9 cellular contexts compared by ENCODE assay signal in the genomic region with DNA sequence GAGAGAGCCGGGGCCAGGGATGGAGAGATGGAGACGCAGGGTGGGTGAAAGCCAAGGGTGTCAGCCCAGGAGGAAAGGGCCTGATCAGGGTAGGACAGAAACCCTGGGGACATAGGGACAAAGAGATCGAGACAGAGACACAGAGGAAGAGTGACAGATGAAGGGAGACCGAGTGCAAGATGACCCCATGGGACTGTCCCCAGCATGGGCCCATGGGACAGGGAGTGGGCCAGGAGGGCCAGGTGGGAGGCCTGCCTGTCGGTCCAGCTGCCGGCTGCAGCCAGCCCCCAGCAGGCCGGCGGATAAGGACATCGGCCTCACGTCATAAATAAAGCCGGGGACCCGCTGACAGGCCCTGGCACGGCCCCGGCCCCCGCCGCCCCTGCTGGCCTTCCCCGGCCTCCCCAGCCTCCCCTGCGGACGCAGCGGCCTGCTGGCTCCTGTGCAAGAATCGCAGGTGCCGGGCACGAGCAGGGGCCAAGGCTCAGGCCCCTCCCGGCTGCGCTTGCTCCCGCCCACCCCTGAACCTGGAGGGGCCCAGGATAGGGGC. TPM values are rescaled to one million over a fixed set of nuclear protein-coding genes. Genes with fewer than 3 reads are reported as not detected.
A peak's percentile ranks its signal among the peaks of the same experiment; 100 is the strongest.
DNase-seq lines count a peak whose midpoint lies in the region; ATAC-seq and TF ChIP-seq lines count a peak whose summit lies in the region.
"Had no signal": no experiment of that assay in that cellular context is flagged by ENCODE, and none has a peak within 500 bp of the region (broad histone marks: within the 10 kb centered on the region; RNA-seq: fewer than 3 reads in every experiment).

No MANE protein-coding gene starts in this region.

- H3K4me1 Mint-ChIP-seq in T-cell: peaks cover 21 to 29% (median 23%) of the 10 kb centered on the region in 3 donors

- CTCF ChIA-PET in T-cell (lab: Charles Lee): interaction anchor here (0.5 to 1.2 kb wide), 4 partner anchors 55 to 799 kb away, joined by 3 to 4 read pairs (median 3); no protein-coding TSS in a partner anchor

- H3K4me1 ChIP-seq in heart right ventricle (peaks cover 10 to 34% (median 22%) of the 10 kb centered on the region in 9 donors), spleen (peaks cover 15 to 51% (median 35%) of the 10 kb centered on the region in 6 donors)

- WGBS in heart right ventricle, 2 donors: 17 to 22% methylated on average over 26 of the region's 26 CpGs
- WGBS in spleen, 5 donors: 13 to 19% (median 15%) methylated on average over 9 to 26 of the region's 26 CpGs

- H3K4me3 ChIP-seq in heart right ventricle: peak overlapping the region in 9 of 10 donors; percentile 15 to 54 (median 44)
- H3K4me3 ChIP-seq in spleen: peak overlapping the region in 6 of 8 donors; percentile 27 to 67 (median 34)

- DNase-seq in NCI-H82 treated with DMSO at 0.1 percent for 48 hours (lab: John Stamatoyannopoulos, UW; ENCODE audit: unreplicated experiment) (peak; percentile 56), NCI-H82 (lab: John Stamatoyannopoulos, UW) (no peak), T-cell (no peak), heart right ventricle (no peak), spleen (no peak), NCI-H1436 (lab: John Stamatoyannopoulos, UW) (no peak)

- no peak for TF ChIP-seq CTCF in heart right ventricle (IDR thresholded peaks at IDR 0.05)
- no peak for TF ChIP-seq CTCF in spleen (IDR thresholded peaks at IDR 0.05 in 8 of 11, conservative IDR thresholded peaks at IDR 0.05 in 3 of 11)

- H3K27me3 ChIP-seq in heart right ventricle (peaks cover 0 to 47% (median 39%) of the 10 kb centered on the region in 7 donors), spleen (replicated peaks in 1 of 7) (peaks cover 0 to 57% (median 17%) of the 10 kb centered on the region in 7 donors)

- ATAC-seq in T-cell (replicated peaks in 1 of 4): peak in 2 of 4 experiments; percentile 3 to 12
- ATAC-seq in heart right ventricle: peak in 4 of 8 donors; percentile 4 to 14 (median 10)
- ATAC-seq in GM21529 (IDR thresholded peaks at IDR 0.05; ENCODE audit: unreplicated experiment): no peak
- ATAC-seq in HG02798 (IDR thresholded peaks at IDR 0.05; ENCODE audit: poor library complexity, unreplicated experiment): no peak

- intact Hi-C loops in heart right ventricle (cut with DNase I): loop anchor here (1.0 to 10.0 kb wide), 10 partner anchors 77 to 272 kb away; a partner anchor contains a TSS
- intact Hi-C loops in spleen (cut with DNase I; ENCODE audit: low total_unique reads): loop anchor here (5.0 kb wide), 1 partner anchor 252 kb away; no protein-coding TSS in a partner anchor

- peak overlapping the region in 1 of 2 donors; percentile 74 for H3K27ac Mint-ChIP-seq in T-cell

- H3K36me3 ChIP-seq in heart right ventricle (peaks cover 0 to 23% (median 5%) of the 10 kb centered on the region in 9 donors), spleen (peaks cover 0 to 23% (median 13%) of the 10 kb centered on the region in 6 donors)

- POLR2A ChIA-PET in T-cell (lab: Charles Lee): interaction anchor here in 1 of 2 donors (0.6 kb wide), 1 partner anchor 260 kb away, joined by 3 read pairs; no protein-coding TSS in a partner anchor

- H3K27ac ChIP-seq in heart right ventricle (peak overlapping the region in 2 of 10 donors; percentile 11 to 41), spleen (peak overlapping the region in 3 of 8 donors; percentile 39 to 73 (median 67))

- H3K27me3 Mint-ChIP-seq in T-cell: peaks cover 5 to 15% of the 10 kb centered on the region in 2 donors

- peaks cover 3% of the 10 kb centered on the region for H3K36me3 Mint-ChIP-seq in T-cell

- H3K9me3 ChIP-seq in heart right ventricle (no peaks in the 10 kb centered on the region), spleen (no peaks in the 10 kb centered on the region)

- no peaks in the 10 kb centered on the region for H3K9me3 Mint-ChIP-seq in T-cell

- no peak for TF ChIP-seq POLR2A in spleen (IDR thresholded peaks at IDR 0.05)

- H3K4me3 Mint-ChIP-seq in T-cell: peak overlapping the region; percentile 64 to 76 (median 65)

RNA-seq across cellular contexts. Expression of a gene that starts 6.3 kb away (rescaled TPM):
- total RNA-seq in T-cell (100 to 1,000 TPM in 4 of 5 donors, 10 to 100 TPM in 1; 91.8 to 166 (median 150) TPM), heart right ventricle (10 to 100 TPM; 63.4 to 96.3 (median 68.7) TPM), spleen (100 to 1,000 TPM in 1 of 7 donors, 10 to 100 TPM in 6; 65.4 to 103 (median 78.7) TPM)
- polyA plus RNA-seq in heart right ventricle (100 to 1,000 TPM in 1 of 2 donors, 10 to 100 TPM in 1; 58.5 to 107 TPM), spleen (100 to 1,000 TPM; 127 to 182 (median 160) TPM)

RNA-seq across cellular contexts. Expression of a gene that starts 11.7 kb away (rescaled TPM):
- under 1 TPM in 2 of 5 donors, not detected in 3; 0.56 to 0.73 TPM for total RNA-seq in T-cell
- total RNA-seq in heart right ventricle: 10 to 100 TPM in 3 of 10 donors, 1 to 10 TPM in 6, under 1 TPM in 1; 0.68 to 42.1 (median 4.5) TPM
- polyA plus RNA-seq in heart right ventricle: 100 to 1,000 TPM; 154 to 161 TPM
- total RNA-seq in spleen: 1 to 10 TPM in 4 of 7 donors, under 1 TPM in 2, not detected in 1; 0.20 to 7.0 (median 1.1) TPM
- polyA plus RNA-seq in spleen: 1 to 10 TPM; 5.2 to 8.0 (median 6.3) TPM
- total RNA-seq: T-helper 2 cell treated with Interferon-gamma antibody and Interleukin-4, amounts not matched to agents 100 ng/mL and 5 ng/mL, for 36 hours had no signal

RNA-seq across cellular contexts. Expression of a gene that starts 17.8 kb away (rescaled TPM):
- total RNA-seq in T-cell (under 1 TPM in 2 of 5 donors, not detected in 3; 0.38 to 0.40 TPM), heart right ventricle (1 to 10 TPM in 5 of 10 donors, under 1 TPM in 5; 0.13 to 4.5 (median 0.89) TPM), spleen (under 1 TPM in 2 of 7 donors, not detected in 5; 0.28 to 0.49 TPM)
- polyA plus RNA-seq in heart right ventricle (10 to 100 TPM in 1 of 2 donors, 1 to 10 TPM in 1; 2.5 to 13.8 TPM), spleen (under 1 TPM; 0.15 to 0.74 (median 0.50) TPM)
- total RNA-seq: T-helper 2 cell treated with Interferon-gamma antibody and Interleukin-4, amounts not matched to agents 100 ng/mL and 5 ng/mL, for 36 hours had no signal

RNA-seq across cellular contexts. Expression of a gene that starts 23.2 kb away (rescaled TPM):
- 1,000 to 10,000 TPM; 1,917 to 2,053 (median 1,972) TPM for total RNA-seq in T-cell
- total RNA-seq in heart right ventricle: 100 to 1,000 TPM; 634 to 883 (median 716) TPM
- 1,000 to 10,000 TPM; 1,270 to 1,276 TPM for polyA plus RNA-seq in heart right ventricle
- 1,000 to 10,000 TPM in 3 of 7 donors, 100 to 1,000 TPM in 4; 650 to 1,362 (median 985) TPM for total RNA-seq in spleen
- polyA plus RNA-seq in spleen: 1,000 to 10,000 TPM; 1,341 to 2,132 (median 1,852) TPM

RNA-seq across cellular contexts. Expression of a gene that starts 37.2 kb away (rescaled TPM):
- total RNA-seq in T-cell: 100 to 1,000 TPM in 1 of 5 donors, 10 to 100 TPM in 4; 73.1 to 112 (median 95.8) TPM
- total RNA-seq in heart right ventricle: 10 to 100 TPM; 35.6 to 63.9 (median 45.6) TPM
- 10 to 100 TPM; 41.2 to 88.6 TPM for polyA plus RNA-seq in heart right ventricle
- 10 to 100 TPM; 63.9 to 90.9 (median 75.7) TPM for total RNA-seq in spleen
- 10 to 100 TPM; 65.9 to 78.5 (median 68.9) TPM for polyA plus RNA-seq in spleen
